10 cellular contexts compared by ENCODE assay signal in the genomic region with DNA sequence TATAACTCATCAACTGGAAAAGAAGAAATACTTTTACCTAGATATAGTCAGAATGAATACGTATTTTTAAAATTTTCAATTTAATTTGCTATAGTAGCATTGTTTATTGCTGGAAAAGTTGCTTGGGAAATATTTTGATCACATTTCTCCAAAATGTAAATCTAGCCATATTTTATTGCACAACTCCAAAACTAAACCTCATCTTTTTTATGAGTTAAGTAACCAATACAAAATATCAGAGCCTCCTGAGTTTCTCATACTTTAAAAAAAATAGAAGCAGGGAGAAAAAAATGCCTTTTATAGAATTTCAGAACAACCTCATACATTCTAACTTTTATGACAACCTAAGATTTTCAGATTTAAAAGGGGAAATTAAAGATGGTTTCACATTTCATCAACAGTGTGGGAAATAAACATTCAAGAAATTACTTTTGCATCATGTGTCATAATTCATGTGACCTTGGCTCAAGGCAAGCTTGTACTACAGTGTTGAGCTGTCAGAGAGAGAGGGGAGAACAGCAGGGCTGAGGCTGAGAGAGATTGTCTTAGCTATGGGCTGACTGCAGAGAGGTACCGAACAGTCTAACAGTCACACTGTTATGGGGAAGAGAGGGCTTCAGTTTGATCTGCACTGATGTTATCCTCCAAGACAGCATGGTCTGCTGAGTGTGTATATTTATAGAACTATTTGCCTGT.
DNase-seq lines count a peak whose midpoint lies in the region; ATAC-seq and TF ChIP-seq lines count a peak whose summit lies in the region.
"Had no signal": no experiment of that assay in that cellular context is flagged by ENCODE, and none has a peak within 500 bp of the region (broad histone marks: within the 10 kb centered on the region; RNA-seq: fewer than 3 reads in every experiment).

No MANE protein-coding gene starts in this region.

- intact Hi-C loops in psoas muscle (cut with DNase I) = no loop called here

- H3K4me3 ChIP-seq in psoas muscle = no peak overlapping the region
- H3K4me3 ChIP-seq: breast epithelium had no signal

- no peaks in the 10 kb centered on the region for H3K9me3 ChIP-seq in psoas muscle
- H3K9me3 ChIP-seq: breast epithelium had no signal

- no peak for TF ChIP-seq POLR2A in GM18505 (IDR thresholded peaks at IDR 0.05; ENCODE audit: borderline replicate concordance, extremely low read depth, insufficient read depth, insufficient read length)

- no peaks in the 10 kb centered on the region for H3K4me1 ChIP-seq in psoas muscle
- H3K4me1 ChIP-seq: breast epithelium had no signal

- DNase-seq in NAMALWA (ENCODE audit: low spot score) (peak; percentile 41), myocyte (ENCODE audit: low read depth) (peak; percentile 62), psoas muscle (no peak), occipital lobe (lab: John Stamatoyannopoulos, UW) (no peak), HuH-7.5 (ENCODE audit: low spot score) (no peak), glomerular visceral epithelial cell (ENCODE audit: extremely low spot score) (no peak)
- DNase-seq: activated T-cell treated with anti-CD3 and anti-CD28 coated beads, Interleukin-2, amount 50 U/mL, for 48 hours had no signal

- H3K36me3 ChIP-seq in psoas muscle (ENCODE audit: insufficient read depth in 1 of 2, low read depth in 1 of 2) = no peaks in the 10 kb centered on the region
- H3K36me3 ChIP-seq: breast epithelium had no signal

- TF ChIP-seq CTCF in psoas muscle (IDR thresholded peaks at IDR 0.05) = no peak

- H3K27ac ChIP-seq in psoas muscle = no peak overlapping the region

- 67 to 69% (median 69%) methylated on average over 2 of the region's 2 CpGs for WGBS in psoas muscle, 3 donors

- no peaks in the 10 kb centered on the region for H3K27me3 ChIP-seq in psoas muscle (ENCODE audit: insufficient read depth in 3 of 3, low read length in 2 of 3)
- H3K27me3 ChIP-seq: breast epithelium had no signal

- ATAC-seq in GM18505 (IDR thresholded peaks at IDR 0.05; ENCODE audit: unreplicated experiment) = peak; percentile 82
- peak; percentile 65 for ATAC-seq in GM21825 (IDR thresholded peaks at IDR 0.05; ENCODE audit: unreplicated experiment)
- no peak for ATAC-seq in psoas muscle

Comparison
In these comparisons a context has a peak if more than half of its experiments do, and no peak if none do; other contexts are left out.
1. ATAC-seq: peak in GM18505 (single experiment) and GM21825 (single experiment); none in psoas muscle (0 of 4).
2. DNase-seq: peak in NAMALWA (single experiment) and myocyte (single experiment); none in psoas muscle (0 of 2), occipital lobe (single experiment), HuH-7.5 (single experiment) and glomerular visceral epithelial cell (single experiment).